ENCODE assay signal across 8 cellular contexts in genomic region chr15:74434260-74434915, GRCh38. TPM values are rescaled to one million over a fixed set of nuclear protein-coding genes. Genes with fewer than 3 reads are reported as not detected.
DNase-seq lines count a peak whose midpoint lies in the region; ATAC-seq and TF ChIP-seq lines count a peak whose summit lies in the region.

No MANE protein-coding gene starts in this region.

- ATAC-seq in GM19455 (IDR thresholded peaks at IDR 0.05; ENCODE audit: unreplicated experiment) (peak; percentile 18), gastroesophageal sphincter (no peak), GM21423 (IDR thresholded peaks at IDR 0.05; ENCODE audit: unreplicated experiment) (no peak)

- peaks cover 0 to 28% (median 15%) of the 10 kb centered on the region in 3 donors for H3K4me1 ChIP-seq in gastroesophageal sphincter

- TF ChIP-seq CTCF in SU-DHL-6 (IDR thresholded peaks at IDR 0.05; ENCODE audit: insufficient read depth, low read length, poor library complexity, severe bottlenecking) (no peak), gastroesophageal sphincter (IDR thresholded peaks at IDR 0.05) (no peak)

- H3K9me3 ChIP-seq in SU-DHL-6 (ENCODE audit: insufficient read depth, low read length) (no peaks in the 10 kb centered on the region), gastroesophageal sphincter (no peaks in the 10 kb centered on the region)

- H3K9me2 ChIP-seq in SU-DHL-6 (replicated peaks; ENCODE audit: insufficient read depth, low read length) = no peaks in the 10 kb centered on the region

- H3F3A ChIP-seq in SU-DHL-6 (ENCODE audit: insufficient read depth) = no peaks in the 10 kb centered on the region

- H3K4me2 ChIP-seq in SU-DHL-6 (ENCODE audit: low read depth, low read length, poor library complexity, severe bottlenecking) = peak overlapping the region; percentile 76

- no peaks in the 10 kb centered on the region for H3K79me2 ChIP-seq in SU-DHL-6 (ENCODE audit: insufficient read depth, low read length)

- WGBS in gastroesophageal sphincter (ENCODE audit: low coverage in 1 of 2), 2 donors = no CpG with 5 or more reads among the region's 12 CpGs

- no peak overlapping the region for H3K9ac ChIP-seq in SU-DHL-6 (ENCODE audit: low read length)

- DNase-seq in skeletal muscle cell (ENCODE audit: low read depth) (no peak), superior temporal gyrus (ENCODE audit: extremely low spot score) (no peak), COLO668 (lab: John Stamatoyannopoulos, UW; ENCODE audit: unreplicated experiment) (no peak)
- DNase-seq in stimulated activated CD4-positive, alpha-beta T cell treated with anti-CD3 and anti-CD28 coated beads, Interleukin-15, amount 100 ng/mL, for 24 hours = no peak

- no peak overlapping the region for H2AFZ ChIP-seq in SU-DHL-6 (ENCODE audit: low read depth, low read length, severe bottlenecking)

- TF ChIP-seq EP300 in gastroesophageal sphincter (IDR thresholded peaks at IDR 0.05) = no peak

- H3K4me3 ChIP-seq in SU-DHL-6 (ENCODE audit: insufficient read depth, low read length, poor library complexity, severe bottlenecking) = no peak overlapping the region
- peak overlapping the region; percentile 57 to 62 for H3K4me3 ChIP-seq in gastroesophageal sphincter
- peak overlapping the region; percentile 87 for H3K4me3 ChIP-seq in skeletal muscle cell (ENCODE audit: low read depth, low read length)

- no peaks in the 10 kb centered on the region for H3K36me3 ChIP-seq in SU-DHL-6 (ENCODE audit: low read length)
- H3K36me3 ChIP-seq in gastroesophageal sphincter = no peaks in the 10 kb centered on the region

- H3K27ac ChIP-seq in SU-DHL-6 (ENCODE audit: low read depth, low read length) (no peak overlapping the region), gastroesophageal sphincter (peak overlapping the region in 3 of 4 donors; percentile 71 to 76 (median 72))

- TF ChIP-seq POLR2A in gastroesophageal sphincter (IDR thresholded peaks at IDR 0.05) = no peak

- H3K27me3 ChIP-seq in SU-DHL-6 (ENCODE audit: low read length) = no peaks in the 10 kb centered on the region
- H3K27me3 ChIP-seq in gastroesophageal sphincter = peaks cover 41% of the 10 kb centered on the region

- H4K20me1 ChIP-seq in SU-DHL-6 (ENCODE audit: low read depth, low read length) = no peaks in the 10 kb centered on the region

RNA-seq across cellular contexts. Expression of gene SEMA7A, which starts 0.6 kb away (rescaled TPM):
- 1 to 10 TPM in 3 of 4 donors, under 1 TPM in 1; 0.93 to 2.7 (median 1.8) TPM for total RNA-seq in gastroesophageal sphincter

RNA-seq across cellular contexts. Expression of gene UBL7, which starts 26.6 kb away (rescaled TPM):
- total RNA-seq in gastroesophageal sphincter = 10 to 100 TPM; 47.9 to 60.0 (median 52.0) TPM
